In the genomic region with DNA sequence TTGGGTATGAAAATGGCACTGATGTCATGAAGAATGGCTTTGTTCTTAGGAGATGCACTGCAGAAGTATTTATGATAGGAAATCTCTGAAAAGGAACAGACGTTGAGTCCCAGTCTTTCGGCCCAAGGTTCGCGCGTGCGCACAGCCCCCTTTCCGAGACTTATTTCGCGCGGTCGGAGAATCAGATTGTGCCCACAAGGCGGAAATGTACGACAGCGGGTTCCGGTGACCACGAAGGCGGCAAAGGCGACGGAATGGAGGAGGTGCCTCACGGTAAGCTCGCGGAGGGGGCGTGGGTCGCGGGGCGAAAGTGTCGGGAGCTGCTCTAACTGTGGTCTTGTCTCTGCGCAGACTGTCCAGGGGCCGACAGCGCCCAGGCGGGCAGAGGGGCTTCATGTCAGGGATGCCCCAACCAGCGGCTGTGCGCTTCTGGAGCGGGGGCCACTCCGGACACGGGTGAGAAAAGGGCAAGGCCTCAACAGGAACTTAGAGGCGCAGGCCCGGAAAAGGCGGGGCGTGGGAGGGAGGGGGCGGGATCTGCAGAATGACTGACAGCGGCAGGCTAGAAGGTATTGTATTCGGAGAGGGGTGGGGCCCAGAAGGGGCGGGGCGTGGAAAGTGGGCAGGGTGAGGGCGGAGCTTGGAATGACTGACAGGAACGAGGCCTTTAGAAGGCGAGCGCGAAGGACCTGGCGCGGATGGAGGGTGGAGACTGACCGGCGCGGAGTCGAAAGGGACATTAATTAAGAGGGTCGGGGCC, we compare ENCODE assay signal across 1 cellular context.
TF ChIP-seq lines count a peak whose summit lies in the region.

A gene (plus strand): TSS at position 233 of the 760 bp plus-strand sequence. CDS start 22 bp downstream, at position 255.

TF ChIP-seq in HepG2, 621 proteins besides CTCF, POLR2A, EP300 and RAD21 (continued from another document and continues in another):
- TF ChIP-seq, protein P1, sequence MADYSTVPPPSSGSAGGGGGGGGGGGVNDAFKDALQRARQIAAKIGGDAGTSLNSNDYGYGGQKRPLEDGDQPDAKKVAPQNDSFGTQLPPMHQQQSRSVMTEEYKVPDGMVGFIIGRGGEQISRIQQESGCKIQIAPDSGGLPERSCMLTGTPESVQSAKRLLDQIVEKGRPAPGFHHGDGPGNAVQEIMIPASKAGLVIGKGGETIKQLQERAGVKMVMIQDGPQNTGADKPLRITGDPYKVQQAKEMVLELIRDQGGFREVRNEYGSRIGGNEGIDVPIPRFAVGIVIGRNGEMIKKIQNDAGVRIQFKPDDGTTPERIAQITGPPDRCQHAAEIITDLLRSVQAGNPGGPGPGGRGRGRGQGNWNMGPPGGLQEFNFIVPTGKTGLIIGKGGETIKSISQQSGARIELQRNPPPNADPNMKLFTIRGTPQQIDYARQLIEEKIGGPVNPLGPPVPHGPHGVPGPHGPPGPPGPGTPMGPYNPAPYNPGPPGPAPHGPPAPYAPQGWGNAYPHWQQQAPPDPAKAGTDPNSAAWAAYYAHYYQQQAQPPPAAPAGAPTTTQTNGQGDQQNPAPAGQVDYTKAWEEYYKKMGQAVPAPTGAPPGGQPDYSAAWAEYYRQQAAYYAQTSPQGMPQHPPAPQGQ (CRISPR knock-in tag; IDR thresholded peaks at IDR 0.05; ENCODE audit: borderline replicate concordance): peak; percentile 84; the same call in 1 of the 2 replicates
- TF ChIP-seq, protein P2, sequence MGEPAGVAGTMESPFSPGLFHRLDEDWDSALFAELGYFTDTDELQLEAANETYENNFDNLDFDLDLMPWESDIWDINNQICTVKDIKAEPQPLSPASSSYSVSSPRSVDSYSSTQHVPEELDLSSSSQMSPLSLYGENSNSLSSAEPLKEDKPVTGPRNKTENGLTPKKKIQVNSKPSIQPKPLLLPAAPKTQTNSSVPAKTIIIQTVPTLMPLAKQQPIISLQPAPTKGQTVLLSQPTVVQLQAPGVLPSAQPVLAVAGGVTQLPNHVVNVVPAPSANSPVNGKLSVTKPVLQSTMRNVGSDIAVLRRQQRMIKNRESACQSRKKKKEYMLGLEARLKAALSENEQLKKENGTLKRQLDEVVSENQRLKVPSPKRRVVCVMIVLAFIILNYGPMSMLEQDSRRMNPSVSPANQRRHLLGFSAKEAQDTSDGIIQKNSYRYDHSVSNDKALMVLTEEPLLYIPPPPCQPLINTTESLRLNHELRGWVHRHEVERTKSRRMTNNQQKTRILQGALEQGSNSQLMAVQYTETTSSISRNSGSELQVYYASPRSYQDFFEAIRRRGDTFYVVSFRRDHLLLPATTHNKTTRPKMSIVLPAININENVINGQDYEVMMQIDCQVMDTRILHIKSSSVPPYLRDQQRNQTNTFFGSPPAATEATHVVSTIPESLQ (CRISPR knock-in tag; conservative IDR thresholded peaks at IDR 0.05): peak; percentile 93
- no peak; the same call in 1 of the 2 replicates for TF ChIP-seq KLF9 (CRISPR knock-in tag; IDR thresholded peaks at IDR 0.05; ENCODE audit: low read depth)
- peak; percentile 80; the same call in 1 of the 2 replicates for TF ChIP-seq FIP1L1 (IDR thresholded peaks at IDR 0.05; ENCODE audit: borderline replicate concordance, insufficient read depth, low read depth, low read length)
- TF ChIP-seq NONO (IDR thresholded peaks at IDR 0.05): no peak
- TF ChIP-seq NONO (CRISPR knock-in tag; conservative IDR thresholded peaks at IDR 0.05): peak; percentile 98
- no peak for TF ChIP-seq KAT2B (IDR thresholded peaks at IDR 0.05; ENCODE audit: borderline replicate concordance, low read depth, low read length)
- TF ChIP-seq HNRNPLL (IDR thresholded peaks at IDR 0.05; ENCODE audit: low read depth, low read length, poor library complexity, severe bottlenecking): peak; percentile 93
- TF ChIP-seq, protein P3, sequence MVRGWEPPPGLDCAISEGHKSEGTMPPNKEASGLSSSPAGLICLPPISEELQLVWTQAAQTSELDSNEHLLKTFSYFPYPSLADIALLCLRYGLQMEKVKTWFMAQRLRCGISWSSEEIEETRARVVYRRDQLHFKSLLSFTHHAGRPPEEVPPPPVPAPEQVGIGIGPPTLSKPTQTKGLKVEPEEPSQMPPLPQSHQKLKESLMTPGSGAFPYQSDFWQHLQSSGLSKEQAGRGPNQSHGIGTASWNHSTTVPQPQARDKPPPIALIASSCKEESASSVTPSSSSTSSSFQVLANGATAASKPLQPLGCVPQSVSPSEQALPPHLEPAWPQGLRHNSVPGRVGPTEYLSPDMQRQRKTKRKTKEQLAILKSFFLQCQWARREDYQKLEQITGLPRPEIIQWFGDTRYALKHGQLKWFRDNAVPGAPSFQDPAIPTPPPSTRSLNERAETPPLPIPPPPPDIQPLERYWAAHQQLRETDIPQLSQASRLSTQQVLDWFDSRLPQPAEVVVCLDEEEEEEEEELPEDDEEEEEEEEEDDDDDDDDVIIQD (CRISPR knock-in tag; IDR thresholded peaks at IDR 0.05; ENCODE audit: low read depth): peak; percentile 15; the same call in 1 of the 2 replicates
- TF ChIP-seq ZNF34 (CRISPR knock-in tag; IDR thresholded peaks at IDR 0.05; ENCODE audit: borderline replicate concordance): peak; percentile 94; the same call in 1 of the 2 replicates
- TF ChIP-seq, protein P4, sequence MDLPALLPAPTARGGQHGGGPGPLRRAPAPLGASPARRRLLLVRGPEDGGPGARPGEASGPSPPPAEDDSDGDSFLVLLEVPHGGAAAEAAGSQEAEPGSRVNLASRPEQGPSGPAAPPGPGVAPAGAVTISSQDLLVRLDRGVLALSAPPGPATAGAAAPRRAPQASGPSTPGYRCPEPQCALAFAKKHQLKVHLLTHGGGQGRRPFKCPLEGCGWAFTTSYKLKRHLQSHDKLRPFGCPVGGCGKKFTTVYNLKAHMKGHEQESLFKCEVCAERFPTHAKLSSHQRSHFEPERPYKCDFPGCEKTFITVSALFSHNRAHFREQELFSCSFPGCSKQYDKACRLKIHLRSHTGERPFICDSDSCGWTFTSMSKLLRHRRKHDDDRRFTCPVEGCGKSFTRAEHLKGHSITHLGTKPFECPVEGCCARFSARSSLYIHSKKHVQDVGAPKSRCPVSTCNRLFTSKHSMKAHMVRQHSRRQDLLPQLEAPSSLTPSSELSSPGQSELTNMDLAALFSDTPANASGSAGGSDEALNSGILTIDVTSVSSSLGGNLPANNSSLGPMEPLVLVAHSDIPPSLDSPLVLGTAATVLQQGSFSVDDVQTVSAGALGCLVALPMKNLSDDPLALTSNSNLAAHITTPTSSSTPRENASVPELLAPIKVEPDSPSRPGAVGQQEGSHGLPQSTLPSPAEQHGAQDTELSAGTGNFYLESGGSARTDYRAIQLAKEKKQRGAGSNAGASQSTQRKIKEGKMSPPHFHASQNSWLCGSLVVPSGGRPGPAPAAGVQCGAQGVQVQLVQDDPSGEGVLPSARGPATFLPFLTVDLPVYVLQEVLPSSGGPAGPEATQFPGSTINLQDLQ (CRISPR knock-in tag; IDR thresholded peaks at IDR 0.05): peak; percentile 87; the same call in 1 of the 2 replicates
- peak; percentile 71; the same call in 1 of the 2 replicates for TF ChIP-seq MYNN (CRISPR knock-in tag; IDR thresholded peaks at IDR 0.05; ENCODE audit: low read depth)
- TF ChIP-seq GATA4 (IDR thresholded peaks at IDR 0.05; ENCODE audit: borderline replicate concordance, low read depth): peak; percentile 69
- peak; percentile 99 for TF ChIP-seq SRY (CRISPR knock-in tag; IDR thresholded peaks at IDR 0.05)
- TF ChIP-seq CHD2 (IDR thresholded peaks at IDR 0.05; ENCODE audit: low read depth, low read length): peak; percentile 56
- no peak for TF ChIP-seq NCOA5 (CRISPR knock-in tag; IDR thresholded peaks at IDR 0.05)
- TF ChIP-seq ZNF670 (CRISPR knock-in tag; IDR thresholded peaks at IDR 0.05; ENCODE audit: borderline replicate concordance): peak; percentile 96
- TF ChIP-seq MXD4 (CRISPR knock-in tag; IDR thresholded peaks at IDR 0.05): peak; percentile 96
- TF ChIP-seq, protein P5, sequence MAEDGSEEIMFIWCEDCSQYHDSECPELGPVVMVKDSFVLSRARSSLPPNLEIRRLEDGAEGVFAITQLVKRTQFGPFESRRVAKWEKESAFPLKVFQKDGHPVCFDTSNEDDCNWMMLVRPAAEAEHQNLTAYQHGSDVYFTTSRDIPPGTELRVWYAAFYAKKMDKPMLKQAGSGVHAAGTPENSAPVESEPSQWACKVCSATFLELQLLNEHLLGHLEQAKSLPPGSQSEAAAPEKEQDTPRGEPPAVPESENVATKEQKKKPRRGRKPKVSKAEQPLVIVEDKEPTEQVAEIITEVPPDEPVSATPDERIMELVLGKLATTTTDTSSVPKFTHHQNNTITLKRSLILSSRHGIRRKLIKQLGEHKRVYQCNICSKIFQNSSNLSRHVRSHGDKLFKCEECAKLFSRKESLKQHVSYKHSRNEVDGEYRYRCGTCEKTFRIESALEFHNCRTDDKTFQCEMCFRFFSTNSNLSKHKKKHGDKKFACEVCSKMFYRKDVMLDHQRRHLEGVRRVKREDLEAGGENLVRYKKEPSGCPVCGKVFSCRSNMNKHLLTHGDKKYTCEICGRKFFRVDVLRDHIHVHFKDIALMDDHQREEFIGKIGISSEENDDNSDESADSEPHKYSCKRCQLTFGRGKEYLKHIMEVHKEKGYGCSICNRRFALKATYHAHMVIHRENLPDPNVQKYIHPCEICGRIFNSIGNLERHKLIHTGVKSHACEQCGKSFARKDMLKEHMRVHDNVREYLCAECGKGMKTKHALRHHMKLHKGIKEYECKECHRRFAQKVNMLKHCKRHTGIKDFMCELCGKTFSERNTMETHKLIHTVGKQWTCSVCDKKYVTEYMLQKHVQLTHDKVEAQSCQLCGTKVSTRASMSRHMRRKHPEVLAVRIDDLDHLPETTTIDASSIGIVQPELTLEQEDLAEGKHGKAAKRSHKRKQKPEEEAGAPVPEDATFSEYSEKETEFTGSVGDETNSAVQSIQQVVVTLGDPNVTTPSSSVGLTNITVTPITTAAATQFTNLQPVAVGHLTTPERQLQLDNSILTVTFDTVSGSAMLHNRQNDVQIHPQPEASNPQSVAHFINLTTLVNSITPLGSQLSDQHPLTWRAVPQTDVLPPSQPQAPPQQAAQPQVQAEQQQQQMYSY (CRISPR knock-in tag; IDR thresholded peaks at IDR 0.05): peak; percentile 74
- peak; percentile 64 for TF ChIP-seq ZBTB21 (CRISPR knock-in tag; IDR thresholded peaks at IDR 0.05)
- TF ChIP-seq, protein P6, sequence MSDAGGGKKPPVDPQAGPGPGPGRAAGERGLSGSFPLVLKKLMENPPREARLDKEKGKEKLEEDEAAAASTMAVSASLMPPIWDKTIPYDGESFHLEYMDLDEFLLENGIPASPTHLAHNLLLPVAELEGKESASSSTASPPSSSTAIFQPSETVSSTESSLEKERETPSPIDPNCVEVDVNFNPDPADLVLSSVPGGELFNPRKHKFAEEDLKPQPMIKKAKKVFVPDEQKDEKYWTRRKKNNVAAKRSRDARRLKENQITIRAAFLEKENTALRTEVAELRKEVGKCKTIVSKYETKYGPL (CRISPR knock-in tag; IDR thresholded peaks at IDR 0.05): peak; percentile 62; the same call in 1 of the 2 replicates
- TF ChIP-seq ZNF234 (CRISPR knock-in tag; conservative IDR thresholded peaks at IDR 0.05): peak; percentile 90; the same call in 1 of the 2 replicates
- TF ChIP-seq GTF3A (CRISPR knock-in tag; conservative IDR thresholded peaks at IDR 0.05): peak; percentile 91; the same call in 1 of the 2 replicates
- TF ChIP-seq, protein P7, sequence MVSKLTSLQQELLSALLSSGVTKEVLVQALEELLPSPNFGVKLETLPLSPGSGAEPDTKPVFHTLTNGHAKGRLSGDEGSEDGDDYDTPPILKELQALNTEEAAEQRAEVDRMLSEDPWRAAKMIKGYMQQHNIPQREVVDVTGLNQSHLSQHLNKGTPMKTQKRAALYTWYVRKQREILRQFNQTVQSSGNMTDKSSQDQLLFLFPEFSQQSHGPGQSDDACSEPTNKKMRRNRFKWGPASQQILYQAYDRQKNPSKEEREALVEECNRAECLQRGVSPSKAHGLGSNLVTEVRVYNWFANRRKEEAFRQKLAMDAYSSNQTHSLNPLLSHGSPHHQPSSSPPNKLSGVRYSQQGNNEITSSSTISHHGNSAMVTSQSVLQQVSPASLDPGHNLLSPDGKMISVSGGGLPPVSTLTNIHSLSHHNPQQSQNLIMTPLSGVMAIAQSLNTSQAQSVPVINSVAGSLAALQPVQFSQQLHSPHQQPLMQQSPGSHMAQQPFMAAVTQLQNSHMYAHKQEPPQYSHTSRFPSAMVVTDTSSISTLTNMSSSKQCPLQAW (CRISPR knock-in tag; IDR thresholded peaks at IDR 0.05): peak; percentile 100
- peak; percentile 80 for TF ChIP-seq JARID2 (CRISPR knock-in tag; IDR thresholded peaks at IDR 0.05; ENCODE audit: insufficient replicate concordance)
- 0 out of 2 replicates have a peak, but pooled peaks have one; percentile 85 for TF ChIP-seq AKAP8 (CRISPR knock-in tag; IDR thresholded peaks at IDR 0.05)
- peak; percentile 100 for TF ChIP-seq RBFOX2 (IDR thresholded peaks at IDR 0.05; ENCODE audit: low read depth, low read length)
- TF ChIP-seq ZNF720 (CRISPR knock-in tag; IDR thresholded peaks at IDR 0.05): peak; percentile 92; the same call in 1 of the 2 replicates
- TF ChIP-seq IRX3 (CRISPR knock-in tag; IDR thresholded peaks at IDR 0.05; ENCODE audit: borderline replicate concordance, low read depth): peak; percentile 98
- TF ChIP-seq, protein P8, sequence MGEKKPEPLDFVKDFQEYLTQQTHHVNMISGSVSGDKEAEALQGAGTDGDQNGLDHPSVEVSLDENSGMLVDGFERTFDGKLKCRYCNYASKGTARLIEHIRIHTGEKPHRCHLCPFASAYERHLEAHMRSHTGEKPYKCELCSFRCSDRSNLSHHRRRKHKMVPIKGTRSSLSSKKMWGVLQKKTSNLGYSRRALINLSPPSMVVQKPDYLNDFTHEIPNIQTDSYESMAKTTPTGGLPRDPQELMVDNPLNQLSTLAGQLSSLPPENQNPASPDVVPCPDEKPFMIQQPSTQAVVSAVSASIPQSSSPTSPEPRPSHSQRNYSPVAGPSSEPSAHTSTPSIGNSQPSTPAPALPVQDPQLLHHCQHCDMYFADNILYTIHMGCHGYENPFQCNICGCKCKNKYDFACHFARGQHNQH (CRISPR knock-in tag; IDR thresholded peaks at IDR 0.05): peak; percentile 95
- TF ChIP-seq SALL2 (CRISPR knock-in tag; IDR thresholded peaks at IDR 0.05): peak; percentile 100
- peak; percentile 99 for TF ChIP-seq ZNF546 (CRISPR knock-in tag; conservative IDR thresholded peaks at IDR 0.05)
- no peak for TF ChIP-seq HMG20B (CRISPR knock-in tag; conservative IDR thresholded peaks at IDR 0.05)
- peak; percentile 71; the same call in 1 of the 2 replicates for TF ChIP-seq FOXJ3 (CRISPR knock-in tag; IDR thresholded peaks at IDR 0.05; ENCODE audit: borderline replicate concordance)
- TF ChIP-seq, protein P9, sequence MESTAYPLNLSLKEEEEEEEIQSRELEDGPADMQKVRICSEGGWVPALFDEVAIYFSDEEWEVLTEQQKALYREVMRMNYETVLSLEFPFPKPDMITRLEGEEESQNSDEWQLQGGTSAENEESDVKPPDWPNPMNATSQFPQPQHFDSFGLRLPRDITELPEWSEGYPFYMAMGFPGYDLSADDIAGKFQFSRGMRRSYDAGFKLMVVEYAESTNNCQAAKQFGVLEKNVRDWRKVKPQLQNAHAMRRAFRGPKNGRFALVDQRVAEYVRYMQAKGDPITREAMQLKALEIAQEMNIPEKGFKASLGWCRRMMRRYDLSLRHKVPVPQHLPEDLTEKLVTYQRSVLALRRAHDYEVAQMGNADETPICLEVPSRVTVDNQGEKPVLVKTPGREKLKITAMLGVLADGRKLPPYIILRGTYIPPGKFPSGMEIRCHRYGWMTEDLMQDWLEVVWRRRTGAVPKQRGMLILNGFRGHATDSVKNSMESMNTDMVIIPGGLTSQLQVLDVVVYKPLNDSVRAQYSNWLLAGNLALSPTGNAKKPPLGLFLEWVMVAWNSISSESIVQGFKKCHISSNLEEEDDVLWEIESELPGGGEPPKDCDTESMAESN (CRISPR knock-in tag; conservative IDR thresholded peaks at IDR 0.05): peak; percentile 92
- TF ChIP-seq ZNF232 (CRISPR knock-in tag; IDR thresholded peaks at IDR 0.05; ENCODE audit: borderline replicate concordance): peak; percentile 88
